ENCODE assay signal across 19 cellular contexts in genomic region chr12:52552681-52553195, GRCh38. TPM values are rescaled to one million over a fixed set of nuclear protein-coding genes. Genes with fewer than 3 reads are reported as not detected.
A peak's percentile ranks its signal among the peaks of the same experiment; 100 is the strongest.
DNase-seq lines count a peak whose midpoint lies in the region; ATAC-seq and TF ChIP-seq lines count a peak whose summit lies in the region.
"Had no signal": no experiment of that assay in that cellular context is flagged by ENCODE, and none has a peak within 500 bp of the region (broad histone marks: within the 10 kb centered on the region; RNA-seq: fewer than 3 reads in every experiment).

Gene KRT71, minus strand, starts transcription at chr12:52553145. Its CDS starts 68 bp downstream, at chr12:52553077.

- no peak within 1 kb of the TSS for H3K4me3 ChIP-seq in HCT116 (replicated peaks in 1 of 2; ENCODE audit: low read depth in 1 of 2, low read length in 2 of 2)
- H3K4me3 ChIP-seq in hepatocyte, result no peak within 1 kb of the TSS
- H3K4me3 ChIP-seq in neural progenitor cell, result no peak within 1 kb of the TSS
- no peak within 1 kb of the TSS for H3K4me3 ChIP-seq in trophoblast cell (ENCODE audit: low read depth, low read length)
- H3K4me3 ChIP-seq in right cardiac atrium (ENCODE audit: low read length), result no peak within 1 kb of the TSS
- H3K4me3 ChIP-seq: GM23338 had no signal

- peak within 1 kb of the TSS; percentile 76 for H2AK5ac ChIP-seq in trophoblast cell (ENCODE audit: low read length)

- peak within 1 kb of the TSS; percentile 36 for H2BK5ac ChIP-seq in trophoblast cell (ENCODE audit: low read depth, low read length, poor library complexity)

- H3K9me3 Mint-ChIP-seq in neural progenitor cell (no peaks in the 10 kb centered on the region), type B pancreatic cell (no peaks in the 10 kb centered on the region)
- H3K9me3 Mint-ChIP-seq: CD4-positive, alpha-beta memory T cell; GM23338; H9; HFFc6 had no signal

- H3K36me3 Mint-ChIP-seq in neural progenitor cell (no peaks in the 10 kb centered on the region), type B pancreatic cell (no peaks in the 10 kb centered on the region)
- H3K36me3 Mint-ChIP-seq: CD4-positive, alpha-beta memory T cell had no signal

- no peak within 1 kb of the TSS for H3K18ac ChIP-seq in trophoblast cell (ENCODE audit: low read length)

- no peak within 1 kb of the TSS for H3K4ac ChIP-seq in trophoblast cell (ENCODE audit: low read depth, low read length)

- intact Hi-C loops in HCT116 (cut with micrococcal nuclease), result no loop called here
- intact Hi-C loops in right cardiac atrium (cut with DNase I), result no loop called here

- H3K4me1 Mint-ChIP-seq in neural progenitor cell (no peaks in the 10 kb centered on the region), type B pancreatic cell (ENCODE audit: unreplicated experiment) (no peaks in the 10 kb centered on the region)
- H3K4me1 Mint-ChIP-seq: GM23338, H9 had no signal

- H3K9me3 ChIP-seq in HCT116 (ENCODE audit: control insufficient read depth in 1 of 2, insufficient read depth in 1 of 2, low read depth in 1 of 2, low read length in 2 of 2) (no peaks in the 10 kb centered on the region), hepatocyte (ENCODE audit: low read depth) (no peaks in the 10 kb centered on the region), neural progenitor cell (ENCODE audit: low read depth) (no peaks in the 10 kb centered on the region), trophoblast cell (ENCODE audit: insufficient read depth, low read depth, low read length) (no peaks in the 10 kb centered on the region), right cardiac atrium (ENCODE audit: control insufficient read depth, low read length) (no peaks in the 10 kb centered on the region)

- peak within 1 kb of the TSS; percentile 55 for H3K14ac ChIP-seq in trophoblast cell (ENCODE audit: low read length)

- no peak within 1 kb of the TSS for H3K4me3 Mint-ChIP-seq in neural progenitor cell
- no peak within 1 kb of the TSS for H3K4me3 Mint-ChIP-seq in type B pancreatic cell
- H3K4me3 Mint-ChIP-seq: CD4-positive, alpha-beta memory T cell; GM23338; H9; HFFc6 had no signal

- no peaks in the 10 kb centered on the region for H4K20me1 ChIP-seq in HCT116 (ENCODE audit: insufficient read depth)
- H4K20me1 ChIP-seq in hepatocyte (ENCODE audit: insufficient read depth, poor library complexity, severe bottlenecking), result no peaks in the 10 kb centered on the region
- no peaks in the 10 kb centered on the region for H4K20me1 ChIP-seq in neural progenitor cell (ENCODE audit: low read depth)

- peaks cover 12% of the 10 kb centered on the region for H3K27me3 Mint-ChIP-seq in neural progenitor cell (ENCODE audit: insufficient read depth, low read depth)
- peaks cover 38% of the 10 kb centered on the region for H3K27me3 Mint-ChIP-seq in type B pancreatic cell

- TF ChIP-seq POLR2A in HCT116 (IDR thresholded peaks at IDR 0.05; ENCODE audit: borderline replicate concordance, extremely low read depth, insufficient read depth, insufficient read length), result no peak

- no peak within 1 kb of the TSS for H4K8ac ChIP-seq in trophoblast cell (ENCODE audit: low read depth, low read length)

- H2AFZ ChIP-seq in HCT116 (ENCODE audit: low read depth, low read length, poor library complexity, severe bottlenecking) (no peak within 1 kb of the TSS), hepatocyte (no peak within 1 kb of the TSS), neural progenitor cell (replicated peaks) (no peak within 1 kb of the TSS), trophoblast cell (ENCODE audit: insufficient read depth, low read length, poor library complexity) (no peak within 1 kb of the TSS)
- H2AFZ ChIP-seq: GM23338 had no signal

- H4K12ac ChIP-seq in trophoblast cell (ENCODE audit: low read depth, low read length), result no peak within 1 kb of the TSS

- H3K27ac ChIP-seq in HCT116 (ENCODE audit: low read depth, low read length), result no peak within 1 kb of the TSS
- H3K27ac ChIP-seq in hepatocyte, result peak within 1 kb of the TSS; percentile 29
- no peak within 1 kb of the TSS for H3K27ac ChIP-seq in neural progenitor cell
- H3K27ac ChIP-seq in trophoblast cell (ENCODE audit: low read depth, low read length), result peak within 1 kb of the TSS; percentile 43
- no peak within 1 kb of the TSS for H3K27ac ChIP-seq in right cardiac atrium (ENCODE audit: low read length)

- H3K27ac Mint-ChIP-seq in neural progenitor cell (peak within 1 kb of the TSS; percentile 86), type B pancreatic cell (no peak within 1 kb of the TSS)
- H3K27ac Mint-ChIP-seq: GM23338, HFFc6 had no signal

- H3K9ac ChIP-seq in HCT116 (ENCODE audit: low read length), result no peak within 1 kb of the TSS
- H3K9ac ChIP-seq in neural progenitor cell, result no peak within 1 kb of the TSS
- no peak within 1 kb of the TSS for H3K9ac ChIP-seq in trophoblast cell (ENCODE audit: low read length)

- TF ChIP-seq CTCF in HCT116 (IDR thresholded peaks at IDR 0.05 in 2 of 3, conservative IDR thresholded peaks at IDR 0.05 in 1 of 3; ENCODE audit: borderline replicate concordance in 1 of 3, insufficient read depth in 1 of 3, low read depth in 2 of 3, low read length in 2 of 3), result no peak
- no peak for TF ChIP-seq CTCF in hepatocyte (IDR thresholded peaks at IDR 0.05; ENCODE audit: poor library complexity)
- no peak for TF ChIP-seq CTCF in neural progenitor cell (IDR thresholded peaks at IDR 0.05)
- no peak for TF ChIP-seq CTCF in type B pancreatic cell (conservative IDR thresholded peaks at IDR 0.05)

- no peaks in the 10 kb centered on the region for H3F3A ChIP-seq in neural progenitor cell (ENCODE audit: low read depth)

- no peaks in the 10 kb centered on the region for H3K9me2 ChIP-seq in HCT116 (ENCODE audit: insufficient read depth)
- no peaks in the 10 kb centered on the region for H3K9me2 ChIP-seq in hepatocyte (replicated peaks; ENCODE audit: insufficient read depth)

- DNase-seq in HCT116 (ENCODE audit: low read depth, low spot score), result no peak
- DNase-seq in hepatocyte (ENCODE audit: low spot score), result no peak
- DNase-seq in neural progenitor cell (ENCODE audit: low spot score), result no peak
- no peak for DNase-seq in trophoblast cell
- no peak for DNase-seq in activated T-cell treated with anti-CD3 and anti-CD28 coated beads for 4 hours
- DNase-seq in type B pancreatic cell (ENCODE audit: extremely low spot score, unreplicated experiment), result no peak
- DNase-seq in right cardiac atrium, result no peak
- DNase-seq: CD4-positive, alpha-beta memory T cell; COR-L47; DMS153; DND-41; H9; HFFc6 had no signal

- 96% methylated on average over 14 of the region's 14 CpGs for WGBS in hepatocyte (ENCODE audit: low lambda C conversion rate, missing lambda C conversion rate)
- no CpG with 5 or more reads among the region's 14 CpGs for WGBS in trophoblast cell (ENCODE audit: extremely low coverage, insufficient coverage, insufficient read length)
- 88% methylated on average over 14 of the region's 14 CpGs for WGBS in right cardiac atrium

- no peak for TF ChIP-seq RAD21 in HCT116 (IDR thresholded peaks at IDR 0.05; ENCODE audit: low read depth)

- H3K4me2 ChIP-seq in HCT116 (ENCODE audit: low read length), result peak within 1 kb of the TSS; percentile 19; the same call in 1 of the 2 replicates
- H3K4me2 ChIP-seq in hepatocyte, result no peak within 1 kb of the TSS
- no peak within 1 kb of the TSS for H3K4me2 ChIP-seq in neural progenitor cell
- no peak within 1 kb of the TSS for H3K4me2 ChIP-seq in trophoblast cell (ENCODE audit: low read length)
- H3K4me2 ChIP-seq: GM23338 had no signal

- peaks cover 5 to 13% of the 10 kb centered on the region in 2 experiments; a peak in 3 of 4 replicates for H3K4me1 ChIP-seq in HCT116 (ENCODE audit: control insufficient read depth in 1 of 2, insufficient read depth in 2 of 2, low read length in 2 of 2)
- H3K4me1 ChIP-seq in hepatocyte (ENCODE audit: insufficient read depth), result no peaks in the 10 kb centered on the region
- no peaks in the 10 kb centered on the region for H3K4me1 ChIP-seq in neural progenitor cell
- peaks cover 12 to 15% of the 10 kb centered on the region in 2 experiments for H3K4me1 ChIP-seq in trophoblast cell (ENCODE audit: control insufficient read depth in 1 of 2, insufficient read depth in 2 of 2, low read length in 2 of 2)
- no peaks in the 10 kb centered on the region for H3K4me1 ChIP-seq in right cardiac atrium (ENCODE audit: control insufficient read depth, insufficient read depth, low read length)

- H3K27me3 ChIP-seq in HCT116 (ENCODE audit: insufficient read depth, low read length) (no peaks in the 10 kb centered on the region), hepatocyte (no peaks in the 10 kb centered on the region), neural progenitor cell (no peaks in the 10 kb centered on the region), trophoblast cell (ENCODE audit: insufficient read depth, low read length) (no peaks in the 10 kb centered on the region), right cardiac atrium (ENCODE audit: control insufficient read depth, insufficient read depth) (no peaks in the 10 kb centered on the region)

- BruUV-seq in HCT116 (replicated peaks; lab: Mats Ljungman, UMichigan), result no TSS peak

- ATAC-seq in HCT116 (no peak), HG02610 (IDR thresholded peaks at IDR 0.05; ENCODE audit: unreplicated experiment) (no peak), right cardiac atrium (no peak)
- ATAC-seq: GM23338 had no signal

- CTCF ChIA-PET in HCT116 (lab: Charles Lee), result interaction anchor here (1.1 kb wide), 1 partner anchor 9 kb away, joined by 3 read pairs; no protein-coding TSS in a partner anchor

- peak within 1 kb of the TSS; percentile 77 for H4K91ac ChIP-seq in trophoblast cell (ENCODE audit: low read depth, low read length)

- H3K79me2 ChIP-seq in HCT116 (ENCODE audit: insufficient read depth, low read length) (no peaks in the 10 kb centered on the region), hepatocyte (no peaks in the 10 kb centered on the region), neural progenitor cell (ENCODE audit: low read depth) (no peaks in the 10 kb centered on the region), trophoblast cell (ENCODE audit: control insufficient read depth, insufficient read depth, low read length, poor library complexity) (no peaks in the 10 kb centered on the region)

- POLR2A ChIA-PET in HCT116 (lab: Charles Lee), result no interaction called here

- peak within 1 kb of the TSS; percentile 67 for H2BK120ac ChIP-seq in trophoblast cell (ENCODE audit: insufficient read depth, low read length, poor library complexity)

- H2BK12ac ChIP-seq in trophoblast cell (ENCODE audit: low read length), result peak within 1 kb of the TSS; percentile 75

- H3K23ac ChIP-seq in trophoblast cell (ENCODE audit: low read length), result no peak within 1 kb of the TSS

- RAD21 ChIA-PET in HCT116 (lab: Charles Lee; ENCODE audit: low non-redundant PET in 1 of 2, low total read pairs in 2 of 2, uncharacterized antibody in 2 of 2, unreplicated experiment in 2 of 2), result no interaction called here

- peaks cover 5% of the 10 kb centered on the region for H3K79me1 ChIP-seq in trophoblast cell (ENCODE audit: low read length)

- H3K36me3 ChIP-seq in HCT116 (ENCODE audit: control insufficient read depth in 1 of 2, insufficient read depth in 2 of 2, low read length in 2 of 2), result no peaks in the 10 kb centered on the region
- H3K36me3 ChIP-seq in hepatocyte (replicated peaks; ENCODE audit: insufficient read depth, low read depth), result no peaks in the 10 kb centered on the region
- no peaks in the 10 kb centered on the region for H3K36me3 ChIP-seq in neural progenitor cell
- no peaks in the 10 kb centered on the region for H3K36me3 ChIP-seq in trophoblast cell (ENCODE audit: control insufficient read depth in 1 of 2, insufficient read depth in 2 of 2, low read length in 2 of 2)

RNA-seq across cellular contexts. Expression of gene KRT71, which starts in this region (rescaled TPM):
- total RNA-seq in HCT116 (2021; ENCODE audit: unreplicated experiment) (not detected), hepatocyte (not detected in 2 replicates), neural progenitor cell (ENCODE audit: low replicate concordance) (not detected in 2 replicates), type B pancreatic cell (ENCODE audit: low replicate concordance) (0.50 TPM in 1 of 2 replicates, not detected in the other), right cardiac atrium (not detected)
- polyA plus RNA-seq in HCT116 (2012), result not detected in 2 replicates
- polyA plus RNA-seq in hepatocyte (not detected in 2 replicates), right cardiac atrium (not detected)
- 0.07 and 0.11 TPM in 2 replicates for polyA plus RNA-seq in trophoblast cell (2013)
- total RNA-seq: A172; A673; CD4-positive, alpha-beta memory T cell; GM23338; H4; H9; HFFc6 had no signal
- polyA plus RNA-seq: BJ; CD4-positive, alpha-beta memory T cell; GM23338 had no signal

Comparison
In these comparisons a context has a peak if more than half of its experiments do, and no peak if none do; other contexts are left out.
1. H3K27ac ChIP-seq: peak in hepatocyte (single experiment) and trophoblast cell (single experiment); none in HCT116 (single experiment), neural progenitor cell (single experiment) and right cardiac atrium (single experiment).